ENCODE assay signal across 1 cellular context in the genomic region with DNA sequence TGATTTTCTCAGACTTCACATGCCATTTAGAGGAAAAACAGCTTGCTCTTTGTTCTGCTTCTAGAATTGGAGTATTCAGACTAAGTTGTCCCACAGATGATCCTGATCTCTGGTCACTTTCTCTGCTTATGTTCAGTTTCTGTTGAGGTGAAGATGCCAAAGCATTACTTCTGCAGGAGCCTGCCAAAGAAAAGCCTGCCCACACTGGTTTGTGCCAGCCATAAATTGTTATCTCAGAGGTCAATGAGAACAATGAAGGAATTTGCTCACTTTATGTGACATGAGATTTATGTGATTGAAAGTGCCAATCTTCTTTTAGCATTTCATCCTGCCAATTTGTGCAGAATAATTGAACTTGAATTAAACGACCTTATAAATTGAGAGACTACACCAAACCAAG.
A peak's percentile ranks its signal among the peaks of the same experiment; 100 is the strongest.
TF ChIP-seq lines count a peak whose summit lies in the region.

No MANE protein-coding gene starts in this region.

TF ChIP-seq in SK-N-SH, 30 proteins besides CTCF, POLR2A, EP300 and RAD21 (continued from another document):
- TF ChIP-seq, protein P1, sequence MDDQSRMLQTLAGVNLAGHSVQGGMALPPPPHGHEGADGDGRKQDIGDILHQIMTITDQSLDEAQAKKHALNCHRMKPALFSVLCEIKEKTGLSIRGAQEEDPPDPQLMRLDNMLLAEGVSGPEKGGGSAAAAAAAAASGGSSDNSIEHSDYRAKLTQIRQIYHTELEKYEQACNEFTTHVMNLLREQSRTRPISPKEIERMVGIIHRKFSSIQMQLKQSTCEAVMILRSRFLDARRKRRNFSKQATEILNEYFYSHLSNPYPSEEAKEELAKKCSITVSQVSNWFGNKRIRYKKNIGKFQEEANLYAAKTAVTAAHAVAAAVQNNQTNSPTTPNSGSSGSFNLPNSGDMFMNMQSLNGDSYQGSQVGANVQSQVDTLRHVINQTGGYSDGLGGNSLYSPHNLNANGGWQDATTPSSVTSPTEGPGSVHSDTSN (IDR thresholded peaks at IDR 0.05): peak; percentile 39; the same call in 1 of the 2 replicates
- TF ChIP-seq EZH2phosphoT487 (IDR thresholded peaks at IDR 0.05; ENCODE audit: borderline replicate concordance, low read depth) (no peak), SMC3 (IDR thresholded peaks at IDR 0.05; ENCODE audit: low read depth, low read length) (no peak), FOSL2 (IDR thresholded peaks at IDR 0.05; ENCODE audit: borderline replicate concordance, low read depth) (no peak), TCF12 (IDR thresholded peaks at IDR 0.05) (peak; percentile 26; the same call in 1 of the 2 replicates)
- TF ChIP-seq, protein P2, sequence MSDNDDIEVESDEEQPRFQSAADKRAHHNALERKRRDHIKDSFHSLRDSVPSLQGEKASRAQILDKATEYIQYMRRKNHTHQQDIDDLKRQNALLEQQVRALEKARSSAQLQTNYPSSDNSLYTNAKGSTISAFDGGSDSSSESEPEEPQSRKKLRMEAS (IDR thresholded peaks at IDR 0.05; ENCODE audit: low read depth): no peak
